Comparison of ENCODE assay signal across 15 cellular contexts in genomic region chr3:174242311-174243041, GRCh38.
A peak's percentile ranks its signal among the peaks of the same experiment; 100 is the strongest.
DNase-seq lines count a peak whose midpoint lies in the region; TF ChIP-seq lines count a peak whose summit lies in the region.
"Had no signal": no experiment of that assay in that cellular context is flagged by ENCODE, and none has a peak within 500 bp of the region (broad histone marks: within the 10 kb centered on the region; RNA-seq: fewer than 3 reads in every experiment).

No MANE protein-coding gene starts in this region.

- no peaks in the 10 kb centered on the region for H3K9me3 ChIP-seq in adrenal gland (replicated peaks in 1 of 3)

- H3K4me3 ChIP-seq in ACC112 (ENCODE audit: low read depth, low read length) (no peak overlapping the region), adrenal gland (no peak overlapping the region)

- H3K79me2 ChIP-seq in ACC112 (ENCODE audit: control insufficient read depth, insufficient read depth, low read length, unreplicated experiment) = no peaks in the 10 kb centered on the region

- no peaks in the 10 kb centered on the region for H3K9me3 Mint-ChIP-seq in neural crest cell

- H3K4me1 Mint-ChIP-seq in neural crest cell = no peaks in the 10 kb centered on the region
- H3K4me1 Mint-ChIP-seq: CD14-positive monocyte had no signal

- intact Hi-C loops in adrenal gland (cut with DNase I) = no loop called here

- 82 to 90% (median 87%) methylated on average over 10 of the region's 10 CpGs for WGBS in adrenal gland, 4 donors

- DNase-seq in NCI-H446 (lab: John Stamatoyannopoulos, UW) (peak; percentile 82 to 84), fibroblast of gingiva (ENCODE audit: low read depth) (peak; percentile 5), neural crest cell (ENCODE audit: low read depth, low spot score) (no peak), inferior parietal cortex (ENCODE audit: extremely low spot score) (no peak), adrenal gland (no peak), AML-193 (lab: John Stamatoyannopoulos, UW) (no peak)
- no peak for DNase-seq in stimulated activated CD4-positive, alpha-beta T cell treated with anti-CD3 and anti-CD28 coated beads, Interleukin-15, amount 100 ng/mL, for 24 hours
- DNase-seq: Kasumi-1; NCI-H1105; NCI-H1694; NCI-H526; NK-92 treated with Interleukin-12 subunit alpha and Interleukin-12 subunit beta, amount 100 ng/mL, for 24 hours; SHP77 treated with DMSO at 0.1 percent for 48 hours had no signal

- H2AFZ ChIP-seq in ACC112 (ENCODE audit: low read length, unreplicated experiment) = peak overlapping the region; percentile 73

- H3K4me1 ChIP-seq in ACC112 (ENCODE audit: control insufficient read depth, insufficient read depth, low read length, unreplicated experiment) (peaks cover 5% of the 10 kb centered on the region), adrenal gland (replicated peaks in 1 of 2) (no peaks in the 10 kb centered on the region)

- no peaks in the 10 kb centered on the region for H3K27me3 Mint-ChIP-seq in neural crest cell (ENCODE audit: low read depth)

- TF ChIP-seq POLR2A in adrenal gland (IDR thresholded peaks at IDR 0.05) = no peak

- H3K4me3 Mint-ChIP-seq in neural crest cell = no peak overlapping the region
- H3K4me3 Mint-ChIP-seq: CD14-positive monocyte had no signal

- TF ChIP-seq CTCF in neural crest cell (conservative IDR thresholded peaks at IDR 0.05) (no peak), adrenal gland (IDR thresholded peaks at IDR 0.05) (no peak)

- H3K27me3 ChIP-seq in ACC112 (ENCODE audit: insufficient read depth, low read length) (no peaks in the 10 kb centered on the region), adrenal gland (no peaks in the 10 kb centered on the region)

- H3K36me3 Mint-ChIP-seq in neural crest cell (ENCODE audit: low read depth) = peaks cover 2% of the 10 kb centered on the region
- H3K36me3 Mint-ChIP-seq: CD14-positive monocyte had no signal

- peak overlapping the region; percentile 75 for H3K27ac Mint-ChIP-seq in neural crest cell (ENCODE audit: unreplicated experiment)
- H3K27ac Mint-ChIP-seq: CD14-positive monocyte had no signal

- H3K36me3 ChIP-seq in ACC112 (ENCODE audit: insufficient read depth, low read length) (no peaks in the 10 kb centered on the region), adrenal gland (replicated peaks in 1 of 2) (no peaks in the 10 kb centered on the region)

- no peak overlapping the region for H3K27ac ChIP-seq in ACC112 (ENCODE audit: low read depth, low read length)
- H3K27ac ChIP-seq in adrenal gland = no peak overlapping the region

Comparison
In these comparisons a context has a peak if more than half of its experiments do, and no peak if none do; other contexts are left out.
1. DNase-seq: peak in NCI-H446 (2 of 2) and fibroblast of gingiva (single experiment); none in neural crest cell (single experiment), stimulated activated CD4-positive, alpha-beta T cell treated with anti-CD3 and anti-CD28 coated beads, Interleukin-15, amount 100 ng/mL, for 24 hours (single experiment), inferior parietal cortex (single experiment), adrenal gland (0 of 7) and AML-193 (0 of 2).